ENCODE assay signal across 8 cellular contexts in genomic region chr18:77131100-77131651, GRCh38. TPM values are rescaled to one million over a fixed set of nuclear protein-coding genes. Genes with fewer than 3 reads are reported as not detected.
DNase-seq lines count a peak whose midpoint lies in the region; ATAC-seq, FAIRE-seq and TF ChIP-seq lines count a peak whose summit lies in the region.

No MANE protein-coding gene starts in this region.

- H3K79me2 ChIP-seq in MM.1S (ENCODE audit: low read length) = peaks cover 44% of the 10 kb centered on the region

- peak overlapping the region; percentile 95 for H3K4me3 Mint-ChIP-seq in activated T-helper 17 cell treated with anti-CD3 and anti-CD28 coated beads, Interleukin-2, amount 50 U/mL, for 72 hours

- TF ChIP-seq CTCF in GM12875 (IDR thresholded peaks at IDR 0.05; ENCODE audit: borderline replicate concordance, insufficient read depth, low read depth, low read length) = no peak
- TF ChIP-seq CTCF in MM.1S (IDR thresholded peaks at IDR 0.05; ENCODE audit: low read length) = no peak
- no peak for TF ChIP-seq CTCF in pancreas (IDR thresholded peaks at IDR 0.05)

- peaks cover 41% of the 10 kb centered on the region for H3K4me1 Mint-ChIP-seq in activated T-helper 17 cell treated with anti-CD3 and anti-CD28 coated beads, Interleukin-2, amount 50 U/mL, for 72 hours

- H3K4me1 ChIP-seq in MM.1S (ENCODE audit: low read length) (no peaks in the 10 kb centered on the region), pancreas (peaks cover 3 to 30% (median 21%) of the 10 kb centered on the region in 3 donors)

- no peak for FAIRE-seq in pancreas (lab: Jason Lieb, UNC)

- H3K4me3 ChIP-seq in GM12875 (ENCODE audit: low read depth, low read length) = peak overlapping the region; percentile 92
- peak overlapping the region; percentile 67 for H3K4me3 ChIP-seq in MM.1S (ENCODE audit: low read length)
- peak overlapping the region; percentile 84 to 95 (median 94) for H3K4me3 ChIP-seq in pancreas

- no peak for DNase-seq in MM.1S
- peak; percentile 39 for DNase-seq in glomerular visceral epithelial cell (ENCODE audit: extremely low spot score)
- DNase-seq in pancreas = peak in 3 of 6 donors; percentile 36 to 69 (median 66)
- no peak for DNase-seq in cerebellum (ENCODE audit: low spot score)

- H3K27ac ChIP-seq in MM.1S (ENCODE audit: low read length) (no peak overlapping the region), pancreas (peak overlapping the region; percentile 90 to 99 (median 96))

- H3K36me3 ChIP-seq in MM.1S (replicated peaks; ENCODE audit: insufficient read depth, low read length) (no peaks in the 10 kb centered on the region), pancreas (no peaks in the 10 kb centered on the region)

- peaks cover 51% of the 10 kb centered on the region for H3K36me3 Mint-ChIP-seq in activated T-helper 17 cell treated with anti-CD3 and anti-CD28 coated beads, Interleukin-2, amount 50 U/mL, for 72 hours (ENCODE audit: low read depth)

- 1 to 2% methylated on average over 30 to 31 of the region's 31 CpGs for WGBS in pancreas, 2 donors

- peak overlapping the region; percentile 58; the same call in 1 of the 2 replicates for H3K9ac ChIP-seq in MM.1S (ENCODE audit: low read length)

- H3K27ac Mint-ChIP-seq in activated T-helper 17 cell treated with anti-CD3 and anti-CD28 coated beads, Interleukin-2, amount 50 U/mL, for 72 hours = peak overlapping the region; percentile 96

- H4K20me1 ChIP-seq in MM.1S (ENCODE audit: insufficient read depth, low read length) = no peaks in the 10 kb centered on the region

- peak overlapping the region; percentile 62 for H3K4me2 ChIP-seq in MM.1S (ENCODE audit: low read depth, low read length)

- ATAC-seq in activated T-helper 17 cell treated with anti-CD3 and anti-CD28 coated beads, Interleukin-2, amount 50 U/mL, for 72 hours (replicated peaks) = peak; percentile 31
- ATAC-seq in pancreas = peak in 2 of 4 donors; percentile 2 to 5
- ATAC-seq in GM21786 (IDR thresholded peaks at IDR 0.05; ENCODE audit: unreplicated experiment) = no peak
- ATAC-seq in HG03175 (IDR thresholded peaks at IDR 0.05; ENCODE audit: unreplicated experiment) = no peak

- H2AFZ ChIP-seq in MM.1S (ENCODE audit: low read length) = peak overlapping the region; percentile 63

- H3K27me3 Mint-ChIP-seq in activated T-helper 17 cell treated with anti-CD3 and anti-CD28 coated beads, Interleukin-2, amount 50 U/mL, for 72 hours = no peaks in the 10 kb centered on the region

- H3K27me3 ChIP-seq in MM.1S (replicated peaks; ENCODE audit: insufficient read depth, low read length) = no peaks in the 10 kb centered on the region
- H3K27me3 ChIP-seq in pancreas = no peaks in the 10 kb centered on the region

- H3K9me3 Mint-ChIP-seq in activated T-helper 17 cell treated with anti-CD3 and anti-CD28 coated beads, Interleukin-2, amount 50 U/mL, for 72 hours = no peaks in the 10 kb centered on the region

- H3F3A ChIP-seq in MM.1S (ENCODE audit: insufficient read depth, low read length) = no peaks in the 10 kb centered on the region

- H3K9me3 ChIP-seq in MM.1S (replicated peaks; ENCODE audit: insufficient read depth, low read length) (no peaks in the 10 kb centered on the region), pancreas (no peaks in the 10 kb centered on the region)

- intact Hi-C loops in pancreas (cut with DNase I) = no loop called here

- no peaks in the 10 kb centered on the region for H3K9me2 ChIP-seq in MM.1S (replicated peaks; ENCODE audit: insufficient read depth, low read length)

RNA-seq across cellular contexts. Expression of gene MBP, which starts 1.4 kb away (rescaled TPM):
- 10 to 100 TPM; 55.7 to 66.5 TPM for total RNA-seq in activated T-helper 17 cell treated with anti-CD3 and anti-CD28 coated beads, Interleukin-2, amount 50 U/mL, for 72 hours
- total RNA-seq in pancreas (10 to 100 TPM; 20.2 to 33.5 (median 21.4) TPM), cerebellum (22.5 TPM)
- polyA plus RNA-seq in pancreas = 10 to 100 TPM in 1 of 2 donors, 1 to 10 TPM in 1; 6.3 to 14.3 TPM
